In the genomic region with DNA sequence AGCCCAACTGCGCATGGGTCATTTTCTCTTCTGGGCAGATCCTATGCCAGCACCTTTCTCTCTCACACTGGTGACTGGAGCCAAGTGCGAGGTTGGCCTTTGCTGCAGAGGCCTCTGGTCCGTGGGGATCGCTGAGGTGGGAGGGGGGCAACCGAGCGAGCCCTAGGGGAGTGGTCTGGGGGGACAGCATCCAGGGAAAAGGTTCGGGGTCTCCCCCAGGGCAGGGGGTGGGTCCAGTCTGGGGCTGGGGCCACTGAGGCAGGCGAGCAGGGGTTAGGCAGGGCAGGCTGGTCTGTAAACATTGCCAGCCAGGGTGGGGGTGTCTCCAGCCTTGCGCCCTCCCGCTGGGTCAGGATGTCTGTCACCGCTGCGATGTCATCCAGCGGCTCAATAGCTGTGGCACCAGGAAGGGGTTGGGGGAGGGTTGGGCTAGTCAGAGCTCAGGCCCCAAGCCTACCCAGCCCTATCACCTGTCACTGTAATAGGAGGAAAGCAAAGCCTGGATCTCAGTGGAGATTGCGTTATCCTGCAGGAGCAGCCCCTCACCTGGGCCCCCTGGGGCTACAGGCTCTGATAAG, we compare ENCODE assay signal across 17 cellular contexts. TPM values are rescaled to one million over a fixed set of nuclear protein-coding genes. Genes with fewer than 3 reads are reported as not detected.
A peak's percentile ranks its signal among the peaks of the same experiment; 100 is the strongest.
DNase-seq lines count a peak whose midpoint lies in the region; ATAC-seq and TF ChIP-seq lines count a peak whose summit lies in the region.
"Had no signal": no experiment of that assay in that cellular context is flagged by ENCODE, and none has a peak within 500 bp of the region (broad histone marks: within the 10 kb centered on the region; RNA-seq: fewer than 3 reads in every experiment).

No MANE protein-coding gene starts in this region.

- H2BK15ac ChIP-seq in neuronal stem cell (ENCODE audit: low read length) = no peak overlapping the region

- H3K9me3 ChIP-seq in cardiac muscle cell (ENCODE audit: low read depth) (no peaks in the 10 kb centered on the region), heart right ventricle (no peaks in the 10 kb centered on the region), neuronal stem cell (replicated peaks in 1 of 2; ENCODE audit: control insufficient read depth in 2 of 2, insufficient read depth in 1 of 2, low read depth in 1 of 2, low read length in 2 of 2) (peaks cover 0 to 3% of the 10 kb centered on the region in 2 donors), mucosa of descending colon (no peaks in the 10 kb centered on the region)

- H3K4me2 ChIP-seq in neuronal stem cell (ENCODE audit: insufficient read depth, low read length, poor library complexity, severe bottlenecking) = no peak overlapping the region

- H3K4me1 ChIP-seq in cardiac muscle cell (ENCODE audit: low read depth) = no peaks in the 10 kb centered on the region
- H3K4me1 ChIP-seq in heart right ventricle = peaks cover 0 to 10% (median 7%) of the 10 kb centered on the region in 9 donors
- peaks cover 2 to 6% of the 10 kb centered on the region in 2 donors for H3K4me1 ChIP-seq in neuronal stem cell (ENCODE audit: control insufficient read depth in 2 of 2, insufficient read depth in 1 of 2, low read depth in 1 of 2, low read length in 2 of 2)
- H3K4me1 ChIP-seq in mucosa of descending colon (ENCODE audit: low read depth) = peaks cover 23% of the 10 kb centered on the region

- H2BK120ac ChIP-seq in neuronal stem cell (ENCODE audit: low read depth, low read length) = no peak overlapping the region

- H3K36me3 ChIP-seq in cardiac muscle cell (peaks cover 27% of the 10 kb centered on the region), heart right ventricle (peaks cover 0 to 69% (median 50%) of the 10 kb centered on the region in 9 donors), neuronal stem cell (replicated peaks in 1 of 2; ENCODE audit: control insufficient read depth in 2 of 2, insufficient read depth in 2 of 2, low read length in 2 of 2) (peaks cover 56 to 76% of the 10 kb centered on the region in 2 donors), mucosa of descending colon (ENCODE audit: low read depth) (no peaks in the 10 kb centered on the region), brain microvascular endothelial cell (replicated peaks) (peaks cover 35% of the 10 kb centered on the region)

- peak overlapping the region; percentile 5 for H2BK5ac ChIP-seq in neuronal stem cell (ENCODE audit: low read length)

- no peak overlapping the region for H4K91ac ChIP-seq in neuronal stem cell (ENCODE audit: low read depth, low read length, poor library complexity)

- WGBS in heart right ventricle, 2 donors = 68 to 84% methylated on average over 14 of the region's 14 CpGs
- no CpG with 5 or more reads among the region's 14 CpGs for WGBS in neuronal stem cell (ENCODE audit: extremely low coverage in 2 of 2, insufficient read length in 2 of 2, insufficient replicate concordance in 1 of 2), 2 donors

- H4K8ac ChIP-seq in neuronal stem cell (ENCODE audit: low read depth, low read length) = no peak overlapping the region

- H3K23ac ChIP-seq in neuronal stem cell (ENCODE audit: low read depth, low read length, poor library complexity) = no peak overlapping the region

- H3K27me3 ChIP-seq in cardiac muscle cell (no peaks in the 10 kb centered on the region), heart right ventricle (no peaks in the 10 kb centered on the region), neuronal stem cell (ENCODE audit: control insufficient read depth in 3 of 3, insufficient read depth in 3 of 3, low read depth in 1 of 3, low read length in 3 of 3) (no peaks in the 10 kb centered on the region), brain microvascular endothelial cell (replicated peaks) (no peaks in the 10 kb centered on the region)

- H3K4ac ChIP-seq in neuronal stem cell (ENCODE audit: low read length) = no peak overlapping the region

- no peak overlapping the region for H3K18ac ChIP-seq in neuronal stem cell (ENCODE audit: low read length)

- H2AFZ ChIP-seq in neuronal stem cell (ENCODE audit: low read length) = no peak overlapping the region

- H3K27ac ChIP-seq in cardiac muscle cell = peak overlapping the region; percentile 72
- H3K27ac ChIP-seq in heart right ventricle = no peak overlapping the region
- peak overlapping the region; percentile 99 for H3K27ac ChIP-seq in epithelial cell of prostate
- no peak overlapping the region for H3K27ac ChIP-seq in neuronal stem cell (replicated peaks; ENCODE audit: low read length)
- H3K27ac ChIP-seq in brain microvascular endothelial cell = no peak overlapping the region

- no peak overlapping the region for H3K14ac ChIP-seq in neuronal stem cell (ENCODE audit: low read length)

- no peak for DNase-seq in cardiac muscle cell (ENCODE audit: low read depth in 1 of 2, low spot score in 1 of 2)
- no peak for DNase-seq in heart right ventricle
- DNase-seq in epithelial cell of prostate (ENCODE audit: low read depth, low spot score) = no peak
- DNase-seq in neuronal stem cell (ENCODE audit: low spot score) = no peak
- DNase-seq in mucosa of descending colon = no peak
- DNase-seq in brain microvascular endothelial cell = no peak
- no peak for DNase-seq in SW 1271 (lab: John Stamatoyannopoulos, UW)
- DNase-seq: C1 segment of cervical spinal cord, DMS 273 treated with DMSO at 0.1 percent for 48 hours, GOT3, KBM-7, NCI-H146, NCI-H2081, NCI-H510A, NCI-H774, RPMI8226 had no signal

- peaks cover 9% of the 10 kb centered on the region for H3K79me1 ChIP-seq in neuronal stem cell (ENCODE audit: low read depth, low read length)

- TF ChIP-seq CTCF in cardiac muscle cell (IDR thresholded peaks at IDR 0.05; ENCODE audit: low read depth, low read length) (no peak), heart right ventricle (IDR thresholded peaks at IDR 0.05) (no peak), mucosa of descending colon (IDR thresholded peaks at IDR 0.05) (no peak), brain microvascular endothelial cell (IDR thresholded peaks at IDR 0.05; ENCODE audit: low read depth, low read length, missing control alignments) (no peak)

- in situ Hi-C loops in brain microvascular endothelial cell (cut with HindIII; ENCODE audit: low pct_ligation_motif_present, low sequenced_read_pairs) = no loop called here

- no peak overlapping the region for H3K9ac ChIP-seq in neuronal stem cell (ENCODE audit: low read depth, low read length, poor library complexity)

- H2AK5ac ChIP-seq in neuronal stem cell (ENCODE audit: low read depth, low read length) = no peak overlapping the region

- intact Hi-C loops in heart right ventricle (cut with DNase I) (no loop called here), mucosa of descending colon (cut with DNase I, micrococcal nuclease) (no loop called here)

- ATAC-seq in heart right ventricle (no peak), mucosa of descending colon (no peak), HG03159 (IDR thresholded peaks at IDR 0.05; ENCODE audit: unreplicated experiment) (no peak)

- H3K4me3 ChIP-seq in cardiac muscle cell (no peak overlapping the region), heart right ventricle (no peak overlapping the region), neuronal stem cell (ENCODE audit: low read length in 2 of 2) (no peak overlapping the region), mucosa of descending colon (no peak overlapping the region), brain microvascular endothelial cell (ENCODE audit: low read depth, low read length) (no peak overlapping the region)

- no peak overlapping the region for H2BK12ac ChIP-seq in neuronal stem cell (ENCODE audit: low read length)

RNA-seq across cellular contexts. Expression of a gene that starts 4.7 kb away (rescaled TPM):
- total RNA-seq in cardiac muscle cell (88.5 and 91.5 TPM in 2 replicates), heart right ventricle (1 to 10 TPM; 1.1 to 6.7 (median 2.4) TPM), mucosa of descending colon (1 to 10 TPM; 4.0 to 4.8 (median 4.5) TPM)
- polyA plus RNA-seq in cardiac muscle cell (132 and 159 TPM in 2 replicates), heart right ventricle (1 to 10 TPM; 2.9 to 8.7 TPM)
- 53.6 TPM for polyA plus RNA-seq in neuronal stem cell (2013, experiment 1 of 2)
- 50.0 TPM for polyA plus RNA-seq in neuronal stem cell (2013, experiment 2 of 2)

RNA-seq across cellular contexts. Expression of a gene that starts 4.9 kb away (rescaled TPM):
- total RNA-seq in cardiac muscle cell (7.6 and 9.5 TPM in 2 replicates), heart right ventricle (1 to 10 TPM in 5 of 10 donors, under 1 TPM in 5; 0.52 to 1.7 (median 0.99) TPM), mucosa of descending colon (1 to 10 TPM in 2 of 3 donors, under 1 TPM in 1; 0.53 to 2.3 (median 1.9) TPM)
- polyA plus RNA-seq in cardiac muscle cell (7.1 and 8.5 TPM in 2 replicates), heart right ventricle (1 to 10 TPM; 1.2 to 1.3 TPM)
- 9.5 TPM for polyA plus RNA-seq in neuronal stem cell (2013, experiment 1 of 2)
- polyA plus RNA-seq in neuronal stem cell (2013, experiment 2 of 2) = 9.0 TPM

RNA-seq across cellular contexts. Expression of a gene that starts 15.5 kb away (rescaled TPM):
- 41.1 and 53.3 TPM in 2 replicates for total RNA-seq in cardiac muscle cell
- polyA plus RNA-seq in cardiac muscle cell = 53.3 and 61.7 TPM in 2 replicates
- 10 to 100 TPM in 8 of 10 donors, 1 to 10 TPM in 2; 9.3 to 23.4 (median 14.9) TPM for total RNA-seq in heart right ventricle
- polyA plus RNA-seq in heart right ventricle = 10 to 100 TPM; 25.5 to 33.9 TPM
- 20.6 TPM for polyA plus RNA-seq in neuronal stem cell (2013, experiment 1 of 2)
- polyA plus RNA-seq in neuronal stem cell (2013, experiment 2 of 2) = 20.1 TPM
- 10 to 100 TPM; 49.2 to 60.7 (median 49.7) TPM for total RNA-seq in mucosa of descending colon

RNA-seq across cellular contexts. Expression of a gene that starts 28.6 kb away (rescaled TPM):
- total RNA-seq in cardiac muscle cell (23.0 and 40.9 TPM in 2 replicates), heart right ventricle (10 to 100 TPM in 9 of 10 donors, 1 to 10 TPM in 1; 8.9 to 22.0 (median 19.4) TPM), mucosa of descending colon (10 to 100 TPM; 25.0 to 36.5 (median 32.3) TPM)
- polyA plus RNA-seq in cardiac muscle cell (15.4 and 23.8 TPM in 2 replicates), heart right ventricle (10 to 100 TPM; 29.6 to 40.7 TPM)
- 17.7 TPM for polyA plus RNA-seq in neuronal stem cell (2013, experiment 1 of 2)
- 17.8 TPM for polyA plus RNA-seq in neuronal stem cell (2013, experiment 2 of 2)

RNA-seq across cellular contexts. Expression of a gene that starts 32.0 kb away (rescaled TPM):
- total RNA-seq in cardiac muscle cell (168 and 174 TPM in 2 replicates), heart right ventricle (10 to 100 TPM; 34.8 to 54.1 (median 45.8) TPM), mucosa of descending colon (10 to 100 TPM; 51.1 to 60.6 (median 56.1) TPM)
- polyA plus RNA-seq in cardiac muscle cell (156 and 170 TPM in 2 replicates), heart right ventricle (10 to 100 TPM; 39.4 to 59.8 TPM)
- polyA plus RNA-seq in neuronal stem cell (2013, experiment 1 of 2) = 148 TPM
- polyA plus RNA-seq in neuronal stem cell (2013, experiment 2 of 2) = 146 TPM

Comparison
In these comparisons a context has a peak if more than half of its experiments do, and no peak if none do; other contexts are left out.
1. H3K27ac ChIP-seq: peak in cardiac muscle cell (single experiment) and epithelial cell of prostate (single experiment); none in heart right ventricle (0 of 10), neuronal stem cell (single experiment) and brain microvascular endothelial cell (single experiment).
2. RNA of a gene that starts 4.7 kb away (total RNA-seq): 88.5 to 91.5 TPM in cardiac muscle cell; 4.0 to 4.8 TPM in mucosa of descending colon and 1.1 to 6.7 TPM in heart right ventricle; every median in the first group is over 10 times any median in the second.